In the genomic region with DNA sequence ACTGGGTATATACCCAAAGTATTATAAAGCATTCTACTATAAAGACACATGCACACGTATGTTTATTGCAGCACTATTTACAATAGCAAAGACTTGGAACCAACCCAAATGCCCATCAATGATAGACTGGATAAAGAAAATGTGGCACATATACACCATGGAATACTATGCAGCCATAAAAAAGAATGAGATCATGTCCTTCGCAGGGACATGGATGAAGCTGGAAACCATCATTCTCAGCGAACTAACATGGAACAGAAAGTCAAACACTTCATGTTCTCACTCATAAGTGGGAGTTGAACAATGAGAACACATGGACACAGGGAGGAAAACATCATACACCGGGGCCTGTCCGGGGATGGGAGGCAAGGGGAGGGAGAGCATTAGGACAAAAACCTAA, we compare ENCODE assay signal across 11 cellular contexts. TPM values are rescaled to one million over a fixed set of nuclear protein-coding genes. Genes with fewer than 3 reads are reported as not detected.
"Had no signal": no experiment of that assay in that cellular context is flagged by ENCODE, and none has a peak within 500 bp of the region (broad histone marks: within the 10 kb centered on the region; RNA-seq: fewer than 3 reads in every experiment).

No MANE protein-coding gene starts in this region.

RNA-seq across cellular contexts. Expression of a gene that starts 39.4 kb away (rescaled TPM):
- total RNA-seq: activated CD4-positive, alpha-beta memory T cell treated with anti-CD3 and anti-CD28 coated beads for 36 hours; activated CD4-positive, alpha-beta memory T cell treated with anti-CD3 and anti-CD28 coated beads, Interleukin-2, amount 10 ng/mL, durations not matched to agents 7 days and 5 days; activated CD4-positive, alpha-beta T cell treated with anti-CD3 and anti-CD28 coated beads for 36 hours; activated CD4-positive, alpha-beta T cell treated with anti-CD3 and anti-CD28 coated beads, Interleukin-2, amount 10 ng/mL, durations not matched to agents 24 days and 14 days; activated CD4-positive, alpha-beta T cell treated with anti-CD3 and anti-CD28 coated beads, Interleukin-2, amount 10 ng/mL, durations not matched to agents 7 days and 5 days; activated CD8-positive, alpha-beta memory T cell treated with anti-CD3 and anti-CD28 coated beads for 36 hours; activated CD8-positive, alpha-beta memory T cell treated with anti-CD3 and anti-CD28 coated beads, Interleukin-2, amount 10 ng/mL, durations not matched to agents 7 days and 5 days; activated CD8-positive, alpha-beta T cell treated with anti-CD3 and anti-CD28 coated beads for 36 hours; activated CD8-positive, alpha-beta T cell treated with anti-CD3 and anti-CD28 coated beads, Interleukin-2, amount 10 ng/mL, durations not matched to agents 7 days and 5 days; T-helper 17 cell; T-helper 2 cell treated with Interferon-gamma antibody and Interleukin-4, amounts not matched to agents 100 ng/mL and 5 ng/mL, for 36 hours had no signal
